ENCODE assay signal across 19 cellular contexts in the genomic region with DNA sequence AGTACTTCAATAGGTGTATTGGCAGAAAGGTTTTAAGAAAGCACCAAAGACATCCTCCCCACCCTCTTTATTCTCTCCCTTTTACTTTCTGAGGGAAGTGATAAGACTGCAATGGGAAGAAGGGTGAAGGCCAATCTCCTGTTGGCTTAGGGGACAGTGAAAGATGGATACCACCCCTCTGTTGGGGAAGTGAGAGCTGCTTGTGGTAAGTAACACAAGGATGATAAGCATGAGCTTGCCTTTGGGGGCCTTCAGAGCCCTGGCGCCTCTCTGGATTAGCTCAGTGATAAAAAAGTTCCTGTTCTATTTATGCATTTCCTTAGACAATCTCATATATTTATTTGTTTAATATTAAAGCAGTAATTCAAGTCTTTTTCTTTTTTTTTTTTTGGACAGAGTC. TPM values are rescaled to one million over a fixed set of nuclear protein-coding genes. Genes with fewer than 3 reads are reported as not detected.
DNase-seq lines count a peak whose midpoint lies in the region; ATAC-seq, FAIRE-seq and TF ChIP-seq lines count a peak whose summit lies in the region.
"Had no signal": no experiment of that assay in that cellular context is flagged by ENCODE, and none has a peak within 500 bp of the region (broad histone marks: within the 10 kb centered on the region; RNA-seq: fewer than 3 reads in every experiment).

No MANE protein-coding gene starts in this region.

- H3K79me2 ChIP-seq in HepG2 (ENCODE audit: insufficient read depth, low read length) = no peaks in the 10 kb centered on the region

- TF ChIP-seq CTCF in right lobe of liver (IDR thresholded peaks at IDR 0.05) (no peak), HepG2 (CRISPR knock-in tag; IDR thresholded peaks at IDR 0.05) (no peak)

- TF ChIP-seq RAD21 in HepG2 (CRISPR knock-in tag; IDR thresholded peaks at IDR 0.05) = no peak

- H3K9ac ChIP-seq in HepG2 (ENCODE audit: insufficient read depth, low read depth, low read length) = no peak overlapping the region
- H3K9ac ChIP-seq: GM23248 had no signal

- H3K9me3 ChIP-seq in right lobe of liver = no peaks in the 10 kb centered on the region
- no peaks in the 10 kb centered on the region for H3K9me3 ChIP-seq in HepG2 (ENCODE audit: low read length)

- intact Hi-C loops in right lobe of liver (cut with DNase I) (no loop called here), HepG2 (cut with micrococcal nuclease; ENCODE audit: unreplicated experiment) (no loop called here)

- H3K36me3 ChIP-seq in right lobe of liver (no peaks in the 10 kb centered on the region), HepG2 (replicated peaks in 1 of 2; ENCODE audit: control insufficient read depth in 1 of 2, insufficient read depth in 2 of 2, low read length in 2 of 2) (no peaks in the 10 kb centered on the region)

- BruUV-seq in HepG2 (replicated peaks; lab: Mats Ljungman, UMichigan) = no TSS peak

- in situ Hi-C loops in HepG2 (cut with HindIII; ENCODE audit: extremely low pct_ligation_motif_present, low pct_unique_long_range_greater_than_20kb) = loop anchor here (25.0 kb wide), 1 partner anchor 790 kb away; no protein-coding TSS in a partner anchor

- no peak for TF ChIP-seq POLR2A in right lobe of liver (IDR thresholded peaks at IDR 0.05)
- no peak for TF ChIP-seq POLR2A in HepG2 (IDR thresholded peaks at IDR 0.05; ENCODE audit: insufficient read depth in 1 of 2, low read depth in 2 of 2, low read length in 2 of 2)

- CTCF ChIA-PET in HepG2 (lab: Yijun Ruan, JAX; ENCODE audit: low intra/inter-chr PET ratio, low total read pairs) = no interaction called here

- ATAC-seq in right lobe of liver (peak; percentile 37 to 75 (median 46)), HepG2 (no peak), GM21423 (IDR thresholded peaks at IDR 0.05; ENCODE audit: unreplicated experiment) (no peak)
- ATAC-seq: CD8-positive, alpha-beta T cell; HCT116 had no signal

- H3K4me3 ChIP-seq in right lobe of liver = no peak overlapping the region
- no peak overlapping the region for H3K4me3 ChIP-seq in HepG2 (replicated peaks in 1 of 3; ENCODE audit: insufficient read depth in 1 of 3, low read depth in 2 of 3, low read length in 3 of 3)
- H3K4me3 ChIP-seq: GM23248 had no signal

- H2AFZ ChIP-seq in HepG2 (ENCODE audit: low read length) = no peak overlapping the region
- H2AFZ ChIP-seq: GM23248 had no signal

- no peak overlapping the region for H3K4me2 ChIP-seq in HepG2 (ENCODE audit: low read depth, low read length)

- TF ChIP-seq EP300 in HepG2 (IDR thresholded peaks at IDR 0.05; ENCODE audit: low read depth in 2 of 2, low read length in 2 of 2) (no peak), HepG2 (CRISPR knock-in tag; IDR thresholded peaks at IDR 0.05; ENCODE audit: borderline replicate concordance) (no peak)

- H4K20me1 ChIP-seq in HepG2 (ENCODE audit: insufficient read depth, low read length) = no peaks in the 10 kb centered on the region

- H3K27me3 ChIP-seq in right lobe of liver (no peaks in the 10 kb centered on the region), HepG2 (ENCODE audit: control insufficient read depth in 1 of 2, insufficient read depth in 2 of 2, low read length in 2 of 2) (no peaks in the 10 kb centered on the region)

- FAIRE-seq in HepG2 (lab: Jason Lieb, UNC) = no peak
- FAIRE-seq: D721Med, G401.6, H54, HTR-8/SVneo had no signal

- 33% methylated on average over 1 of the region's 1 CpG for WGBS in right lobe of liver (ENCODE audit: insufficient coverage, low coverage, low lambda C conversion rate, missing lambda C conversion rate)
- 33% methylated on average over 1 of the region's 1 CpG for WGBS in HepG2 (ENCODE audit: low lambda C conversion rate)

- no peak overlapping the region for H3K27ac ChIP-seq in right lobe of liver
- H3K27ac ChIP-seq in HepG2 (ENCODE audit: extremely low read length, insufficient read depth, low read length) = no peak overlapping the region
- H3K27ac ChIP-seq in epithelial cell of prostate = peak overlapping the region; percentile 8
- H3K27ac ChIP-seq: GM23248 had no signal

- POLR2A ChIA-PET in HepG2 (lab: Yijun Ruan, JAX) = no interaction called here

- DNase-seq in right lobe of liver (no peak), HepG2 (ENCODE audit: low spot score) (no peak), OCI-M1 (lab: John Stamatoyannopoulos, UW) (peak; percentile 9), epithelial cell of prostate (ENCODE audit: low read depth, low spot score) (no peak), germinal center (ENCODE audit: low spot score) (no peak)
- DNase-seq in activated effector memory CD4-positive, alpha-beta T cell treated with anti-CD3 and anti-CD28 coated beads, Interleukin-2, amount 50 U/mL, for 16 hours = no peak
- DNase-seq: CD8-positive, alpha-beta T cell; COR-L47; DMS153; DMS79 treated with DMSO at 0.1 percent for 48 hours; EL; GM23248 had no signal

- H3K4me1 ChIP-seq in right lobe of liver = no peaks in the 10 kb centered on the region
- no peaks in the 10 kb centered on the region for H3K4me1 ChIP-seq in HepG2 (ENCODE audit: insufficient read depth, low read length)

TF ChIP-seq in HepG2, 621 proteins besides CTCF, POLR2A, EP300 and RAD21:
- TF ChIP-seq, protein P1, sequence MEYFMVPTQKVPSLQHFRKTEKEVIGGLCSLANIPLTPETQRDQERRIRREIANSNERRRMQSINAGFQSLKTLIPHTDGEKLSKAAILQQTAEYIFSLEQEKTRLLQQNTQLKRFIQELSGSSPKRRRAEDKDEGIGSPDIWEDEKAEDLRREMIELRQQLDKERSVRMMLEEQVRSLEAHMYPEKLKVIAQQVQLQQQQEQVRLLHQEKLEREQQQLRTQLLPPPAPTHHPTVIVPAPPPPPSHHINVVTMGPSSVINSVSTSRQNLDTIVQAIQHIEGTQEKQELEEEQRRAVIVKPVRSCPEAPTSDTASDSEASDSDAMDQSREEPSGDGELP (IDR thresholded peaks at IDR 0.05; ENCODE audit: borderline replicate concordance, low read depth) = no peak
- no peak for TF ChIP-seq ZSCAN9 (CRISPR knock-in tag; IDR thresholded peaks at IDR 0.05; ENCODE audit: borderline replicate concordance)
- TF ChIP-seq, protein P2, sequence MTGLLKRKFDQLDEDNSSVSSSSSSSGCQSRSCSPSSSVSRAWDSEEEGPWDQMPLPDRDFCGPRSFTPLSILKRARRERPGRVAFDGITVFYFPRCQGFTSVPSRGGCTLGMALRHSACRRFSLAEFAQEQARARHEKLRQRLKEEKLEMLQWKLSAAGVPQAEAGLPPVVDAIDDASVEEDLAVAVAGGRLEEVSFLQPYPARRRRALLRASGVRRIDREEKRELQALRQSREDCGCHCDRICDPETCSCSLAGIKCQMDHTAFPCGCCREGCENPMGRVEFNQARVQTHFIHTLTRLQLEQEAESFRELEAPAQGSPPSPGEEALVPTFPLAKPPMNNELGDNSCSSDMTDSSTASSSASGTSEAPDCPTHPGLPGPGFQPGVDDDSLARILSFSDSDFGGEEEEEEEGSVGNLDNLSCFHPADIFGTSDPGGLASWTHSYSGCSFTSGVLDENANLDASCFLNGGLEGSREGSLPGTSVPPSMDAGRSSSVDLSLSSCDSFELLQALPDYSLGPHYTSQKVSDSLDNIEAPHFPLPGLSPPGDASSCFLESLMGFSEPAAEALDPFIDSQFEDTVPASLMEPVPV (CRISPR knock-in tag; IDR thresholded peaks at IDR 0.05) = no peak
- TF ChIP-seq TCF7 (IDR thresholded peaks at IDR 0.05; ENCODE audit: low read depth) = no peak
- no peak for TF ChIP-seq RFXANK (CRISPR knock-in tag; IDR thresholded peaks at IDR 0.05)
- no peak for TF ChIP-seq FOXM1 (CRISPR knock-in tag; IDR thresholded peaks at IDR 0.05)
TF ChIP-seq in HepG2: peak in this region for 0.

RNA-seq across cellular contexts. Expression of a gene that starts 5.2 kb away (rescaled TPM):
- total RNA-seq in right lobe of liver (under 1 TPM; 0.44 to 0.61 (median 0.52) TPM), HepG2 (2016; rRNA removed; fragmentation: Illumina TruSeq; extraction: Trizol) (not detected in 2 replicates)
- not detected in 2 replicates for total RNA-seq in HepG2 (2016; cell fraction: cytosol; rRNA removed; fragmentation: Illumina TruSeq; extraction: Trizol; ENCODE audit: low read depth)
- not detected in 2 replicates for total RNA-seq in HepG2 (2016; cell fraction: insoluble cytoplasmic fraction; rRNA removed; fragmentation: Illumina TruSeq; extraction: Trizol)
- not detected in 2 replicates for total RNA-seq in HepG2 (2016; cell fraction: membrane; rRNA removed; fragmentation: Illumina TruSeq; extraction: Trizol)
- not detected in 2 replicates for total RNA-seq in HepG2 (2016; cell fraction: nucleus; rRNA removed; fragmentation: Illumina TruSeq; extraction: Trizol)
- polyA plus RNA-seq in HepG2 (2011; rRNA removed) = 0.03 TPM in 1 of 2 replicates, not detected in the other
- 0.01 and 0.03 TPM in 2 replicates for polyA plus RNA-seq in HepG2 (2011; cell fraction: cytosol; rRNA removed)
- polyA plus RNA-seq in HepG2 (2011; cell fraction: nucleus; rRNA removed) = 0.02 TPM in 1 of 2 replicates, not detected in the other
- 0.07 TPM in 1 of 2 replicates, not detected in the other for polyA plus RNA-seq in HepG2 (2012)
- polyA plus RNA-seq in HepG2 (2016; cell fraction: cytosol; fragmentation: Illumina TruSeq; extraction: Trizol; ENCODE audit: low read depth) = not detected in 2 replicates
- 0.04 TPM in 1 of 2 replicates, not detected in the other for polyA plus RNA-seq in HepG2 (2016; cell fraction: insoluble cytoplasmic fraction; fragmentation: Illumina TruSeq; extraction: Trizol; ENCODE audit: low read depth)
- polyA plus RNA-seq in HepG2 (2016; cell fraction: membrane; fragmentation: Illumina TruSeq; extraction: Trizol; ENCODE audit: low read depth) = not detected in 2 replicates
- not detected in 2 replicates for polyA plus RNA-seq in HepG2 (2016; cell fraction: nucleus; fragmentation: Illumina TruSeq; extraction: Trizol; ENCODE audit: insufficient read depth, low read depth)
- polyA minus RNA-seq in HepG2 (2011; rRNA and poly(A)+ RNA removed; ENCODE audit: low replicate concordance) = 0.14 and 0.22 TPM in 2 replicates
- polyA minus RNA-seq in HepG2 (2011; cell fraction: cytosol; rRNA and poly(A)+ RNA removed) = not detected in 2 replicates
- polyA minus RNA-seq in HepG2 (2011; cell fraction: nucleus; rRNA and poly(A)+ RNA removed) = not detected in 2 replicates
- total RNA-seq: A673 had no signal

Comparison
In these comparisons a context has a peak if more than half of its experiments do, and no peak if none do; other contexts are left out.
1. ATAC-seq: peak in right lobe of liver (4 of 4); none in HepG2 (single experiment) and GM21423 (single experiment).